ENCODE assay signal across 18 cellular contexts in the genomic region with DNA sequence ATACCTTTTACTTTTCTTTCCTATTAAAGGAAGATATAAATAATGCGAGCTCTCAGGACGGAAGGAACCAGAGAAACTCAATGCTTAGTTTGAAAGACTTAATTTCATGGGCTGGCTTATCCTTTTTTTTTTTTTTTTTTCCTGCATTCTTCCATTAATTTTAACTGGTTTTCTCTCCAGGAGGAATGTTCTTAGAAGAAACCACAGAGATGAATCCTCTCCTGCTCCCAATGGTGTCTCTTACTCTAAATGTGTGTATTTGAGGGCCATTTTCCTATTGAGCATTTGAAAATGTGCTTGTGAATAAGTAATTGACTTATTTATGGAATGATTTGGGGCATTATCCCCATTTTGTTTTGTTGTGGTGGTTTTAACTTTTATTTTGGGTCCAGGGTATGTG.
"Had no signal": no experiment of that assay in that cellular context is flagged by ENCODE, and none has a peak within 500 bp of the region (broad histone marks: within the 10 kb centered on the region; RNA-seq: fewer than 3 reads in every experiment).

No MANE protein-coding gene starts in this region.

- DNase-seq: activated B cell treated with CpG ODN at 0.5 μM for 24 hours; activated gamma-delta T cell; cerebellar nuclear complex; cortex of kidney; mesenchymal stem cell; naive thymus-derived CD8-positive, alpha-beta T cell; sigmoid colon; stimulated activated naive B cell treated with anti-CD40 and anti-IgM and Interleukin-4, amounts not matched to agents 10 μg/mL and 1 μg/mL and 100 μg/mL, for 72 hours; substantia nigra; T-cell had no signal

- FAIRE-seq: pancreas, urothelium cell line had no signal

- H3K9me3 ChIP-seq: ascending aorta, esophagus muscularis mucosa, gastroesophageal sphincter, heart left ventricle, neutrophil, pancreas, sigmoid colon, tibial nerve had no signal

- H3K4me1 Mint-ChIP-seq: activated B cell treated with CpG ODN at 0.5 μM for 24 hours had no signal

- H3K27me3 ChIP-seq: ascending aorta, heart left ventricle, pancreas, tibial nerve had no signal

- H3K27ac ChIP-seq: ascending aorta, esophagus muscularis mucosa, gastroesophageal sphincter, heart left ventricle, neutrophil, pancreas, sigmoid colon, tibial nerve had no signal

- H3K27me3 Mint-ChIP-seq: naive thymus-derived CD8-positive, alpha-beta T cell; T-cell had no signal

- H3K4me3 Mint-ChIP-seq: activated B cell treated with CpG ODN at 0.5 μM for 24 hours had no signal

- H3K4me1 ChIP-seq: ascending aorta, pancreas had no signal

- H3K36me3 Mint-ChIP-seq: stimulated activated naive B cell treated with anti-CD40 and anti-IgM and Interleukin-4, amounts not matched to agents 10 μg/mL and 1 μg/mL and 100 μg/mL, for 72 hours; T-cell had no signal

- H3K9me3 Mint-ChIP-seq: activated B cell treated with CpG ODN at 0.5 μM for 24 hours had no signal

- H3K27ac Mint-ChIP-seq: activated B cell treated with CpG ODN at 0.5 μM for 24 hours; stimulated activated naive B cell treated with anti-CD40 and anti-IgM and Interleukin-4, amounts not matched to agents 10 μg/mL and 1 μg/mL and 100 μg/mL, for 72 hours; T-cell had no signal

- H3K36me3 ChIP-seq: ascending aorta, esophagus muscularis mucosa, gastroesophageal sphincter, heart left ventricle, neutrophil, pancreas, sigmoid colon, tibial nerve had no signal

- H3K4me3 ChIP-seq: ascending aorta, esophagus muscularis mucosa, gastroesophageal sphincter, heart left ventricle, pancreas, sigmoid colon, tibial nerve had no signal
